ENCODE assay signal across 15 cellular contexts in the genomic region with DNA sequence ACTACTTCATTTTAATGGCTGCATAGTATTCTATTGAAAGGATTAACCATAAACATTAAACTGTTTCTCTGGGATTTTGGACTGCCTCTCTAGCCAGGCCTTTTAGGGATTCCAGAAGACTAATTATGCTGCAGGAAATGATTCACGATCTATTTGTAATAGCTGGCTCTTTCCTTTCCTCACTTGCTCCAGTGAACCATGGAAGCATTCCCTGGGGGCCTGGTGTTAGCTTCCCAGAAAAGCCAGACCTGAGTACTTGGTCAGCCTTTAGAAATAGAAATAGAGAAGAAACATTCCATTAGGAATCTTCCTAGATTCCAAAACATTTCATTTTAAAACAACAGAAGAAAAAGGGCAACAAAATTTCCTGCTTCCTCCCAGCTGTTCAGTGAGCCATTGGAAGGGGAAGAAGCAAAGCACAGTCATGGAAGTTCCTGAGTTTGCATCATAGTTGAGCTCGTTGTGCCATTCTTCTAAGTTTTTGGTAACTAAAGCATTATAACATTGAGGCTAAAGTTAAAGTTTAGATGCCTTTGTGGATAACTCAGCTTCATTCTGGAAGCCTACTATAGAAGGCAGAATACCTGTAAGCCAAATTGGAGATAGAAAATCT.
A peak's percentile ranks its signal among the peaks of the same experiment; 100 is the strongest.
DNase-seq lines count a peak whose midpoint lies in the region; ATAC-seq and TF ChIP-seq lines count a peak whose summit lies in the region.
"Had no signal": no experiment of that assay in that cellular context is flagged by ENCODE, and none has a peak within 500 bp of the region (broad histone marks: within the 10 kb centered on the region; RNA-seq: fewer than 3 reads in every experiment).

No MANE protein-coding gene starts in this region.

- intact Hi-C loops in psoas muscle (cut with DNase I), result no loop called here

- no peak for TF ChIP-seq CTCF in psoas muscle (IDR thresholded peaks at IDR 0.05)

- H3K9me3 Mint-ChIP-seq in activated naive CD8-positive, alpha-beta T cell treated with anti-CD3 and anti-CD28 coated beads, Interleukin-2, amount 50 U/mL, for 24 hours, result peaks cover 7% of the 10 kb centered on the region
- H3K9me3 Mint-ChIP-seq: T-helper 1 cell treated with Interleukin-12 subunit alpha and Interleukin-12 subunit beta and Interleukin-4 antibody, amounts not matched to agents 30 μg/mL and 1 μg/mL, for 36 hours had no signal

- H3K36me3 Mint-ChIP-seq in activated naive CD8-positive, alpha-beta T cell treated with anti-CD3 and anti-CD28 coated beads, Interleukin-2, amount 50 U/mL, for 24 hours (ENCODE audit: low read depth), result no peaks in the 10 kb centered on the region

- ATAC-seq in psoas muscle, result peak; percentile 62 to 78 (median 72)
- ATAC-seq in GM21529 (IDR thresholded peaks at IDR 0.05; ENCODE audit: unreplicated experiment), result no peak
- ATAC-seq in GM19328 (IDR thresholded peaks at IDR 0.05; ENCODE audit: unreplicated experiment), result no peak
- no peak for ATAC-seq in activated naive CD8-positive, alpha-beta T cell treated with anti-CD3 and anti-CD28 coated beads, Interleukin-2, amount 50 U/mL, for 24 hours

- H3K27ac Mint-ChIP-seq in activated naive CD8-positive, alpha-beta T cell treated with anti-CD3 and anti-CD28 coated beads, Interleukin-2, amount 50 U/mL, for 24 hours, result no peak overlapping the region
- H3K27ac Mint-ChIP-seq: T-helper 1 cell treated with Interleukin-12 subunit alpha and Interleukin-12 subunit beta and Interleukin-4 antibody, amounts not matched to agents 30 μg/mL and 1 μg/mL, for 36 hours had no signal

- no peaks in the 10 kb centered on the region for H3K27me3 Mint-ChIP-seq in activated naive CD8-positive, alpha-beta T cell treated with anti-CD3 and anti-CD28 coated beads, Interleukin-2, amount 50 U/mL, for 24 hours

- 24 to 50% (median 24%) methylated on average over 2 of the region's 2 CpGs for WGBS in psoas muscle, 3 donors

- peak; percentile 75 for DNase-seq in EL
- DNase-seq in T1000 (lab: John Stamatoyannopoulos, UW), result peak; percentile 26
- DNase-seq in fibroblast of peridontal ligament (ENCODE audit: extremely low read depth), result peak; percentile 96
- peak; percentile 26 to 56 for DNase-seq in psoas muscle
- no peak for DNase-seq in NCI-H2107 (lab: John Stamatoyannopoulos, UW)
- DNase-seq in activated naive CD8-positive, alpha-beta T cell treated with anti-CD3 and anti-CD28 coated beads, Interleukin-2, amount 50 U/mL, for 24 hours, result no peak
- DNase-seq: amygdala; midbrain; NCI-H1694 treated with DMSO at 0.1 percent for 48 hours; NK-92 treated with Interleukin-12 subunit alpha and Interleukin-12 subunit beta, amount 100 ng/mL, for 24 hours; sigmoid colon had no signal

- H3K4me1 Mint-ChIP-seq in activated naive CD8-positive, alpha-beta T cell treated with anti-CD3 and anti-CD28 coated beads, Interleukin-2, amount 50 U/mL, for 24 hours, result no peaks in the 10 kb centered on the region

- no peak overlapping the region for H3K4me3 ChIP-seq in psoas muscle
- H3K4me3 ChIP-seq: sigmoid colon, uterus had no signal

- no peaks in the 10 kb centered on the region for H3K36me3 ChIP-seq in psoas muscle (ENCODE audit: insufficient read depth in 1 of 2, low read depth in 1 of 2)
- H3K36me3 ChIP-seq: sigmoid colon, uterus had no signal

- no peak overlapping the region for H3K4me3 Mint-ChIP-seq in activated naive CD8-positive, alpha-beta T cell treated with anti-CD3 and anti-CD28 coated beads, Interleukin-2, amount 50 U/mL, for 24 hours
- H3K4me3 Mint-ChIP-seq: T-helper 1 cell treated with Interleukin-12 subunit alpha and Interleukin-12 subunit beta and Interleukin-4 antibody, amounts not matched to agents 30 μg/mL and 1 μg/mL, for 36 hours had no signal

- no peaks in the 10 kb centered on the region for H3K27me3 ChIP-seq in psoas muscle (ENCODE audit: insufficient read depth in 3 of 3, low read length in 2 of 3)
- H3K27me3 ChIP-seq: sigmoid colon, uterus had no signal

- no peaks in the 10 kb centered on the region for H3K9me3 ChIP-seq in psoas muscle
- H3K9me3 ChIP-seq: sigmoid colon, uterus had no signal

- peak overlapping the region; percentile 33 for H3K27ac ChIP-seq in psoas muscle
- H3K27ac ChIP-seq: uterus had no signal

- no peaks in the 10 kb centered on the region for H3K4me1 ChIP-seq in psoas muscle
- H3K4me1 ChIP-seq: sigmoid colon, uterus had no signal

Comparison
In these comparisons a context has a peak if more than half of its experiments do, and no peak if none do; other contexts are left out.
1. DNase-seq: peak in EL (single experiment), T1000 (single experiment), fibroblast of peridontal ligament (single experiment) and psoas muscle (2 of 2); none in NCI-H2107 (single experiment) and activated naive CD8-positive, alpha-beta T cell treated with anti-CD3 and anti-CD28 coated beads, Interleukin-2, amount 50 U/mL, for 24 hours (single experiment).
2. ATAC-seq: peak in psoas muscle (4 of 4); none in GM21529 (single experiment), GM19328 (single experiment) and activated naive CD8-positive, alpha-beta T cell treated with anti-CD3 and anti-CD28 coated beads, Interleukin-2, amount 50 U/mL, for 24 hours (single experiment).